18 cellular contexts compared by ENCODE assay signal in genomic region chr19:42193294-42193693, GRCh38. TPM values are rescaled to one million over a fixed set of nuclear protein-coding genes. Genes with fewer than 3 reads are reported as not detected.
DNase-seq lines count a peak whose midpoint lies in the region; ATAC-seq, FAIRE-seq and TF ChIP-seq lines count a peak whose summit lies in the region.
"Had no signal": no experiment of that assay in that cellular context is flagged by ENCODE, and none has a peak within 500 bp of the region (broad histone marks: within the 10 kb centered on the region; RNA-seq: fewer than 3 reads in every experiment).

No MANE protein-coding gene starts in this region.

- TF ChIP-seq RAD21 in A549 (conservative IDR thresholded peaks at IDR 0.05 in 1 of 2, IDR thresholded peaks at IDR 0.05 in 1 of 2) = no peak
- TF ChIP-seq RAD21 in K562 (CRISPR knock-in tag; conservative IDR thresholded peaks at IDR 0.05 in 1 of 2, IDR thresholded peaks at IDR 0.05 in 1 of 2) = no peak

- intact Hi-C loops in K562 (cut with micrococcal nuclease) = no loop called here
- intact Hi-C loops in left cardiac atrium (cut with DNase I) = no loop called here

- in situ Hi-C loops in K562 (cut with MboI) = no loop called here

- TF ChIP-seq CTCF in A549 (IDR thresholded peaks at IDR 0.05) = no peak
- TF ChIP-seq CTCF in HEK293 (tag by site-specific recombination; IDR thresholded peaks at IDR 0.05) = no peak
- no peak for TF ChIP-seq CTCF in K562 (IDR thresholded peaks at IDR 0.05 in 2 of 3, conservative IDR thresholded peaks at IDR 0.05 in 1 of 3; ENCODE audit: insufficient read depth in 2 of 3, low read depth in 1 of 3, low read length in 3 of 3)
- no peak for TF ChIP-seq CTCF in GM10266 (IDR thresholded peaks at IDR 0.05; ENCODE audit: control insufficient read depth, insufficient read depth, low read depth, missing control alignments)

- peak; percentile 18 for FAIRE-seq in A549 (lab: Jason Lieb, UNC)
- no peak for FAIRE-seq in K562 (lab: Jason Lieb, UNC)
- FAIRE-seq: G401.6, GM12892, H1 had no signal

- no peak for DNase-seq in A549 (ENCODE audit: low read depth in 1 of 2, low spot score in 1 of 2)
- no peak for DNase-seq in K562 (ENCODE audit: extremely low read depth in 1 of 4, low spot score in 3 of 4)
- no peak for DNase-seq in left cardiac atrium
- DNase-seq in GM10266 (ENCODE audit: extremely low spot score) = no peak
- DNase-seq in SKM-1 (lab: John Stamatoyannopoulos, UW; ENCODE audit: unreplicated experiment) = no peak
- DNase-seq: 8988T; ACHN; CD4-positive, CD25-positive, alpha-beta regulatory T cell; DMS79 treated with DMSO at 0.1 percent for 48 hours; EL had no signal

- H3K79me2 ChIP-seq in K562 (ENCODE audit: control insufficient read depth, insufficient read depth, low read length) = peaks cover 3% of the 10 kb centered on the region; the same call in 2 of the 3 replicates

- H3K27ac ChIP-seq in A549 (no peak overlapping the region), HEK293 (ENCODE audit: extremely low read depth, low read depth, low read length) (no peak overlapping the region), K562 (ENCODE audit: extremely low read depth, low read depth, low read length) (no peak overlapping the region), mucosa of rectum (ENCODE audit: low read depth in 2 of 2, low read length in 2 of 2) (peak overlapping the region; percentile 62 to 90)
- H3K27ac ChIP-seq: BLaER1 treated with 17β-estradiol and CSF1 and Interleukin-3, amounts not matched to agents 10 nM and 100 nM; HL-60 had no signal

- H3K9me3 ChIP-seq in A549 (peaks cover 7% of the 10 kb centered on the region), HEK293 (ENCODE audit: control insufficient read depth, insufficient read depth, low read depth, low read length) (peaks cover 4% of the 10 kb centered on the region), K562 (replicated peaks; ENCODE audit: control insufficient read depth, insufficient read depth, low read depth, low read length) (peaks cover 4% of the 10 kb centered on the region; the same call in 1 of the 2 replicates), mucosa of rectum (ENCODE audit: control insufficient read depth in 2 of 2, low read length in 2 of 2) (peaks cover 0 to 3% of the 10 kb centered on the region in 2 donors)
- H3K9me3 ChIP-seq: HAP-1 had no signal

- H4K20me1 ChIP-seq in K562 (replicated peaks; ENCODE audit: control insufficient read depth, insufficient read depth, low read length) = no peaks in the 10 kb centered on the region

- H2AFZ ChIP-seq in K562 (ENCODE audit: low read depth, low read length) = no peak overlapping the region

- ATAC-seq in A549 (no peak), K562 (no peak), left cardiac atrium (no peak)

- H3K27me3 ChIP-seq in K562 (ENCODE audit: control insufficient read depth in 2 of 2, insufficient read depth in 2 of 2, low read length in 2 of 2) (peaks cover 0 to 10% of the 10 kb centered on the region in 2 experiments; a peak in 3 of 5 replicates), mucosa of rectum (ENCODE audit: control insufficient read depth in 2 of 2, insufficient read depth in 2 of 2, low read length in 2 of 2) (no peaks in the 10 kb centered on the region)
- H3K27me3 ChIP-seq: BLaER1 treated with 17β-estradiol and CSF1 and Interleukin-3, amounts not matched to agents 10 nM and 100 nM had no signal

- H3K4me2 ChIP-seq in A549 = no peak overlapping the region
- H3K4me2 ChIP-seq in K562 (ENCODE audit: insufficient read depth, low read length) = no peak overlapping the region

- H3K4me1 ChIP-seq in A549 (peaks cover 14% of the 10 kb centered on the region), HEK293 (ENCODE audit: control insufficient read depth, insufficient read depth, low read length) (peaks cover 5% of the 10 kb centered on the region; the same call in 1 of the 2 replicates), K562 (replicated peaks in 1 of 2; ENCODE audit: control insufficient read depth in 2 of 2, insufficient read depth in 2 of 2, low read length in 2 of 2) (peaks cover 8 to 20% of the 10 kb centered on the region in 2 experiments; a peak in 3 of 5 replicates), mucosa of rectum (ENCODE audit: control insufficient read depth in 2 of 2, insufficient read depth in 2 of 2, low read length in 2 of 2) (peaks cover 32 to 34% of the 10 kb centered on the region in 2 donors)
- H3K4me1 ChIP-seq: HAP-1 had no signal

- 81% methylated on average over 1 of the region's 1 CpG for WGBS in A549 (ENCODE audit: missing lambda C conversion rate)
- WGBS in K562 (ENCODE audit: insufficient coverage, low coverage, missing lambda C conversion rate) = 12% methylated on average over 1 of the region's 1 CpG

- TF ChIP-seq EP300 in A549 (IDR thresholded peaks at IDR 0.05) = no peak
- no peak for TF ChIP-seq EP300 in K562 (IDR thresholded peaks at IDR 0.05; ENCODE audit: low read length)

- H3K4me3 ChIP-seq in A549 (no peak overlapping the region), HEK293 (ENCODE audit: low read depth, low read length) (no peak overlapping the region), K562 (no peak overlapping the region), mucosa of rectum (ENCODE audit: low read length in 2 of 2) (peak overlapping the region; percentile 9 to 18)
- H3K4me3 ChIP-seq: BLaER1 treated with 17β-estradiol and CSF1 and Interleukin-3, amounts not matched to agents 10 nM and 100 nM; HAP-1 had no signal

- H3K9ac ChIP-seq in K562 (ENCODE audit: insufficient read depth in 1 of 2, low read depth in 2 of 2, low read length in 2 of 2) (no peak overlapping the region), mucosa of rectum (ENCODE audit: low read depth in 1 of 2, low read length in 2 of 2) (no peak overlapping the region)
- H3K9ac ChIP-seq: BLaER1 treated with 17β-estradiol and CSF1 and Interleukin-3, amounts not matched to agents 10 nM and 100 nM had no signal

- peaks cover 5 to 20% of the 10 kb centered on the region in 2 experiments; a peak in 2 of 3 replicates for H3K36me3 ChIP-seq in HEK293 (ENCODE audit: control insufficient read depth in 2 of 2, insufficient read depth in 1 of 2, low read length in 2 of 2)
- peaks cover 22% of the 10 kb centered on the region; the same call in 2 of the 3 replicates for H3K36me3 ChIP-seq in K562 (ENCODE audit: control insufficient read depth, insufficient read depth, low read length)
- H3K36me3 ChIP-seq in mucosa of rectum (ENCODE audit: control insufficient read depth in 2 of 2, insufficient read depth in 2 of 2, low read length in 2 of 2) = peaks cover 5 to 15% of the 10 kb centered on the region in 2 donors

- POLR2A ChIA-PET in A549 (lab: Yijun Ruan, JAX) = interaction anchor here (0.7 kb wide), 1 partner anchor 220 kb away, joined by 3 read pairs; no protein-coding TSS in a partner anchor
- POLR2A ChIA-PET in HEK293 (lab: Yijun Ruan, JAX) = no interaction called here
- POLR2A ChIA-PET in K562 (lab: Yijun Ruan, JAX) = no interaction called here

- CTCF ChIA-PET in A549 (lab: Yijun Ruan, JAX) (interaction anchor here (0.6 to 14.9 kb wide), 7 partner anchors 10 to 158 kb away, joined by 3 to 323 read pairs (median 3); partner anchors contain the start of gene POU2F2), HEK293 (lab: Yijun Ruan, JAX) (interaction anchor here (1.0 kb wide), 1 partner anchor 23 kb away, joined by 5 read pairs; no protein-coding TSS in a partner anchor), K562 (lab: Yijun Ruan, JAX; ENCODE audit: low intra/inter-chr PET ratio) (interaction anchor here (0.6 kb wide), 1 partner anchor 14 kb away, joined by 4 read pairs; no protein-coding TSS in a partner anchor)

- no peaks in the 10 kb centered on the region for H3K9me1 ChIP-seq in K562 (ENCODE audit: control insufficient read depth, insufficient read depth, low read length)

- BruUV-seq in K562 (replicated peaks; lab: Mats Ljungman, UMichigan) = no TSS peak

- TF ChIP-seq POLR2A in A549 (IDR thresholded peaks at IDR 0.05; ENCODE audit: low read length) = no peak
- no peak for TF ChIP-seq POLR2A in K562 (conservative IDR thresholded peaks at IDR 0.05)

RNA-seq across cellular contexts. Expression of gene DEDD2, which starts 24.2 kb away (rescaled TPM):
- polyA plus RNA-seq in A549 (2011; rRNA removed) (30.8 and 37.9 TPM in 2 replicates), A549 (2017; fragmentation: RNase III; extraction: RNeasy Plus Mini Kit Qiagen cat#74134 plus additional on column Dnase treatment) (39.7 to 54.1 TPM (median 43.2 TPM) in 3 replicates), K562 (2011; rRNA removed) (29.2 and 36.2 TPM in 2 replicates), K562 (2014; fragmentation: Illumina TruSeq; extraction: Trizol) (31.3 and 34.0 TPM in 2 replicates), K562 (2014; fragmentation: Nextera tagmentation; extraction: Ambion mirVana) (1 to 10 TPM; 4.3 to 4.7 TPM), K562 (2014; rRNA removed) (43.0 and 47.8 TPM in 2 replicates)
- 72.8 and 91.8 TPM in 2 replicates for polyA plus RNA-seq in A549 (2012; cell fraction: cytosol; rRNA removed)
- 65.3 and 65.8 TPM in 2 replicates for polyA plus RNA-seq in A549 (2012; cell fraction: nucleus; rRNA removed)
- 29.4 and 37.6 TPM in 2 replicates for polyA minus RNA-seq in A549 (2011; rRNA and poly(A)+ RNA removed)
- 11.8 and 32.9 TPM in 2 replicates for total RNA-seq in K562 (2011; cell fraction: chromatin; rRNA removed; ENCODE audit: low replicate concordance)
- total RNA-seq in K562 (2011; cell fraction: nucleolus; rRNA removed) = 28.2 and 29.9 TPM in 2 replicates
- 20.2 and 21.2 TPM in 2 replicates for total RNA-seq in K562 (2011; cell fraction: nucleoplasm; rRNA removed)
- total RNA-seq in K562 (2014; rRNA removed) (37.5 and 53.6 TPM in 2 replicates), K562 (2014; rRNA removed; fragmentation: Illumina TruSeq; extraction: Trizol) (12.5 and 16.8 TPM in 2 replicates), K562 (2015; rRNA removed; fragmentation: Illumina TruSeq; extraction: Trizol) (24.1 and 24.5 TPM in 2 replicates), K562 (2021) (35.9 and 37.3 TPM in 2 replicates), left cardiac atrium (10 to 100 TPM; 10.7 to 17.6 TPM)
- polyA plus RNA-seq in K562 (2011; cell fraction: cytosol; rRNA removed) = 52.8 and 104 TPM in 2 replicates
- 35.0 and 53.5 TPM in 2 replicates for polyA plus RNA-seq in K562 (2011; cell fraction: nucleus; rRNA removed)
- 28.1 and 29.6 TPM in 2 replicates for polyA plus RNA-seq in K562 (2012)
- polyA minus RNA-seq in K562 (2011; rRNA and poly(A)+ RNA removed) = 9.9 and 15.1 TPM in 2 replicates
- 15.5 and 17.2 TPM in 2 replicates for polyA minus RNA-seq in K562 (2011; cell fraction: cytosol; rRNA and poly(A)+ RNA removed)
- 8.8 and 9.7 TPM in 2 replicates for polyA minus RNA-seq in K562 (2011; cell fraction: nucleus; rRNA and poly(A)+ RNA removed)

RNA-seq across cellular contexts. Expression of gene ZNF526, which starts 26.8 kb away (rescaled TPM):
- polyA plus RNA-seq in A549 (2011; rRNA removed) (7.1 and 8.7 TPM in 2 replicates), A549 (2017; fragmentation: RNase III; extraction: RNeasy Plus Mini Kit Qiagen cat#74134 plus additional on column Dnase treatment) (12.2 to 12.9 TPM (median 12.6 TPM) in 3 replicates), K562 (2011; rRNA removed) (4.2 and 8.3 TPM in 2 replicates), K562 (2014; fragmentation: Illumina TruSeq; extraction: Trizol) (6.5 and 8.6 TPM in 2 replicates), K562 (2014; fragmentation: Nextera tagmentation; extraction: Ambion mirVana) (1 to 10 TPM; 1.3 to 2.2 TPM), K562 (2014; rRNA removed) (6.2 and 7.4 TPM in 2 replicates)
- 5.9 and 8.4 TPM in 2 replicates for polyA plus RNA-seq in A549 (2012; cell fraction: cytosol; rRNA removed)
- polyA plus RNA-seq in A549 (2012; cell fraction: nucleus; rRNA removed) = 9.9 and 14.4 TPM in 2 replicates
- polyA minus RNA-seq in A549 (2011; rRNA and poly(A)+ RNA removed) = 22.7 and 24.7 TPM in 2 replicates
- 21.1 and 52.8 TPM in 2 replicates for total RNA-seq in K562 (2011; cell fraction: chromatin; rRNA removed; ENCODE audit: low replicate concordance)
- total RNA-seq in K562 (2011; cell fraction: nucleolus; rRNA removed) = 30.7 and 40.2 TPM in 2 replicates
- total RNA-seq in K562 (2011; cell fraction: nucleoplasm; rRNA removed) = 23.1 and 30.6 TPM in 2 replicates
- total RNA-seq in K562 (2014; rRNA removed) (8.3 and 11.5 TPM in 2 replicates), K562 (2014; rRNA removed; fragmentation: Illumina TruSeq; extraction: Trizol) (5.3 and 6.1 TPM in 2 replicates), K562 (2015; rRNA removed; fragmentation: Illumina TruSeq; extraction: Trizol) (7.6 and 8.2 TPM in 2 replicates), K562 (2021) (17.9 and 19.9 TPM in 2 replicates), left cardiac atrium (1 to 10 TPM; 5.1 to 6.6 TPM)
- 5.2 and 8.1 TPM in 2 replicates for polyA plus RNA-seq in K562 (2011; cell fraction: cytosol; rRNA removed)
- 7.2 and 8.4 TPM in 2 replicates for polyA plus RNA-seq in K562 (2011; cell fraction: nucleus; rRNA removed)
- 8.0 and 13.2 TPM in 2 replicates for polyA plus RNA-seq in K562 (2012)
- polyA minus RNA-seq in K562 (2011; rRNA and poly(A)+ RNA removed) = 10.0 and 13.2 TPM in 2 replicates
- 6.9 TPM in 2 replicates for polyA minus RNA-seq in K562 (2011; cell fraction: cytosol; rRNA and poly(A)+ RNA removed)
- polyA minus RNA-seq in K562 (2011; cell fraction: nucleus; rRNA and poly(A)+ RNA removed) = 9.0 and 12.9 TPM in 2 replicates

RNA-seq across cellular contexts. Expression of gene GSK3A, which starts 49.1 kb away (rescaled TPM):
- polyA plus RNA-seq in A549 (2011; rRNA removed) (55.2 and 79.7 TPM in 2 replicates), A549 (2017; fragmentation: RNase III; extraction: RNeasy Plus Mini Kit Qiagen cat#74134 plus additional on column Dnase treatment) (81.0 to 85.1 TPM (median 84.0 TPM) in 3 replicates), K562 (2011; rRNA removed) (49.3 and 61.9 TPM in 2 replicates), K562 (2014; fragmentation: Illumina TruSeq; extraction: Trizol) (90.0 and 90.7 TPM in 2 replicates), K562 (2014; fragmentation: Nextera tagmentation; extraction: Ambion mirVana) (under 1 TPM; 0.62 to 0.89 TPM), K562 (2014; rRNA removed) (54.2 and 55.4 TPM in 2 replicates)
- 82.6 and 118 TPM in 2 replicates for polyA plus RNA-seq in A549 (2012; cell fraction: cytosol; rRNA removed)
- polyA plus RNA-seq in A549 (2012; cell fraction: nucleus; rRNA removed) = 80.7 and 99.8 TPM in 2 replicates
- polyA minus RNA-seq in A549 (2011; rRNA and poly(A)+ RNA removed) = 69.2 and 87.0 TPM in 2 replicates
- 22.4 and 48.7 TPM in 2 replicates for total RNA-seq in K562 (2011; cell fraction: chromatin; rRNA removed; ENCODE audit: low replicate concordance)
- 25.8 and 28.0 TPM in 2 replicates for total RNA-seq in K562 (2011; cell fraction: nucleolus; rRNA removed)
- 24.6 and 32.8 TPM in 2 replicates for total RNA-seq in K562 (2011; cell fraction: nucleoplasm; rRNA removed)
- total RNA-seq in K562 (2014; rRNA removed) (22.7 and 25.2 TPM in 2 replicates), K562 (2014; rRNA removed; fragmentation: Illumina TruSeq; extraction: Trizol) (16.6 and 21.4 TPM in 2 replicates), K562 (2015; rRNA removed; fragmentation: Illumina TruSeq; extraction: Trizol) (31.4 and 33.3 TPM in 2 replicates), K562 (2021) (54.9 and 56.0 TPM in 2 replicates), left cardiac atrium (10 to 100 TPM; 31.7 to 34.4 TPM)
- 72.0 and 94.0 TPM in 2 replicates for polyA plus RNA-seq in K562 (2011; cell fraction: cytosol; rRNA removed)
- 46.6 and 64.9 TPM in 2 replicates for polyA plus RNA-seq in K562 (2011; cell fraction: nucleus; rRNA removed)
- polyA plus RNA-seq in K562 (2012) = 48.3 and 56.6 TPM in 2 replicates
- 18.3 and 32.8 TPM in 2 replicates for polyA minus RNA-seq in K562 (2011; rRNA and poly(A)+ RNA removed)
- 31.4 and 33.4 TPM in 2 replicates for polyA minus RNA-seq in K562 (2011; cell fraction: cytosol; rRNA and poly(A)+ RNA removed)
- 7.9 and 9.6 TPM in 2 replicates for polyA minus RNA-seq in K562 (2011; cell fraction: nucleus; rRNA and poly(A)+ RNA removed)

Comparison
In these comparisons a context has a peak if more than half of its experiments do, and no peak if none do; other contexts are left out.
1. H3K27ac ChIP-seq: peak in mucosa of rectum (2 of 2); none in A549 (0 of 2), HEK293 (single experiment) and K562 (single experiment).
2. H3K4me3 ChIP-seq: peak in mucosa of rectum (2 of 2); none in A549 (single experiment), HEK293 (single experiment) and K562 (single experiment).